In the genomic region with DNA sequence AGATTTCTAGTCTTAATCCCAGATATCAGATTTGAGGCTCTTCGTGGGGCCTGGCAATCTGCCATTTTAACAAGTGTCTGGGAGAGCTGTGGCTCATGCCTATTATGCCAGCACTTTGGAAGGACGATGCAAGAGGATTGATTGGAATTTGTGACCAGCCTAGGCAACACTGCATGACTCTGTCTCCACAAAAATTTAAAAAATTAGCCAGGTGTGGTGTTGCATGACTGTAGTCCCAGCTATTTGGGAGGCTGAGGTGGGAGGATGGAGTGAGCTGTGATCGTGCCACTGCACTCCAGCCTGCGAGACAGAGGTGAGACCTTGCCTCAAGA, we compare ENCODE assay signal across 15 cellular contexts. TPM values are rescaled to one million over a fixed set of nuclear protein-coding genes. Genes with fewer than 3 reads are reported as not detected.
DNase-seq lines count a peak whose midpoint lies in the region; ATAC-seq, FAIRE-seq and TF ChIP-seq lines count a peak whose summit lies in the region.
"Had no signal": no experiment of that assay in that cellular context is flagged by ENCODE, and none has a peak within 500 bp of the region (broad histone marks: within the 10 kb centered on the region; RNA-seq: fewer than 3 reads in every experiment).

No MANE protein-coding gene starts in this region.

- no peak overlapping the region for H3K9ac ChIP-seq in adipocyte (ENCODE audit: low read length)

- peak; percentile 77 to 81 for ATAC-seq in A549
- ATAC-seq in HG03196 (IDR thresholded peaks at IDR 0.05; ENCODE audit: unreplicated experiment) = no peak
- no peak for ATAC-seq in HG03354 (IDR thresholded peaks at IDR 0.05; ENCODE audit: poor library complexity, severe bottlenecking, unreplicated experiment)
- ATAC-seq in HG03460 (IDR thresholded peaks at IDR 0.05; ENCODE audit: unreplicated experiment) = no peak

- DNase-seq in A549 (ENCODE audit: low read depth in 1 of 2, low spot score in 1 of 2) (peak in 1 of 2 experiments; percentile 63), HT1080 (ENCODE audit: low read depth) (peak; percentile 36), adipocyte (ENCODE audit: low read depth) (no peak), kidney epithelial cell (ENCODE audit: low read depth) (peak; percentile 90)
- DNase-seq in NK-92 treated with Interleukin-12 subunit alpha and Interleukin-12 subunit beta, amount 100 ng/mL, for 24 hours (lab: John Stamatoyannopoulos, UW) = no peak
- DNase-seq: amniotic stem cell; DMS79 treated with DMSO at 0.1 percent for 48 hours; MM.1S; NCI-H345; stimulated activated CD4-positive, alpha-beta T cell treated with anti-CD3 and anti-CD28 coated beads, Interleukin-15, amount 100 ng/mL, for 24 hours; stimulated activated CD8-positive, alpha-beta memory T cell treated with anti-CD3 and anti-CD28 coated beads, Interleukin-4, amount 100 ng/mL, for 48 hours; uterus had no signal

- CTCF ChIA-PET in A549 (lab: Yijun Ruan, JAX) = interaction anchor here (1.0 kb wide), 1 partner anchor 40 kb away, joined by 3 read pairs; no protein-coding TSS in a partner anchor

- no peak for FAIRE-seq in A549 (lab: Jason Lieb, UNC)

- H3K36me3 ChIP-seq in adipocyte (ENCODE audit: control insufficient read depth, insufficient read depth, low read length, severe bottlenecking) (no peaks in the 10 kb centered on the region), kidney epithelial cell (ENCODE audit: control insufficient read depth, insufficient read depth, low read length) (no peaks in the 10 kb centered on the region)
- H3K36me3 ChIP-seq: uterus had no signal

- H3K27me3 ChIP-seq in adipocyte (replicated peaks; ENCODE audit: control insufficient read depth, insufficient read depth, low read length) (peaks cover 2% of the 10 kb centered on the region), kidney epithelial cell (ENCODE audit: control insufficient read depth, insufficient read depth, low read length) (no peaks in the 10 kb centered on the region)
- H3K27me3 ChIP-seq: uterus had no signal

- H3K9me3 ChIP-seq in A549 (no peaks in the 10 kb centered on the region), adipocyte (ENCODE audit: control insufficient read depth, low read length) (no peaks in the 10 kb centered on the region)
- H3K9me3 ChIP-seq: uterus had no signal

- H3K4me3 ChIP-seq in A549 = no peak overlapping the region
- peak overlapping the region; percentile 40 for H3K4me3 ChIP-seq in adipocyte (ENCODE audit: low read length)
- H3K4me3 ChIP-seq in kidney epithelial cell (ENCODE audit: low read depth, low read length) = no peak overlapping the region
- H3K4me3 ChIP-seq: uterus had no signal

- peak overlapping the region; percentile 49 to 82 for H3K27ac ChIP-seq in A549
- H3K27ac ChIP-seq: uterus had no signal

- peak overlapping the region; percentile 75 for H3K4me2 ChIP-seq in A549

- no peak for TF ChIP-seq RAD21 in A549 (conservative IDR thresholded peaks at IDR 0.05 in 1 of 2, IDR thresholded peaks at IDR 0.05 in 1 of 2)

- POLR2A ChIA-PET in A549 (lab: Yijun Ruan, JAX) = no interaction called here

- TF ChIP-seq POLR2A in A549 (IDR thresholded peaks at IDR 0.05; ENCODE audit: low read length) = no peak

- TF ChIP-seq CTCF in A549 (IDR thresholded peaks at IDR 0.05) (no peak), kidney epithelial cell (IDR thresholded peaks at IDR 0.05; ENCODE audit: insufficient read depth, low read length, poor library complexity, severe bottlenecking) (no peak)

- 5% methylated on average over 4 of the region's 4 CpGs for WGBS in A549 (ENCODE audit: missing lambda C conversion rate)

- H3K4me1 ChIP-seq in A549 = peaks cover 19% of the 10 kb centered on the region
- peaks cover 33% of the 10 kb centered on the region for H3K4me1 ChIP-seq in adipocyte (ENCODE audit: control insufficient read depth, insufficient read depth, low read length)
- H3K4me1 ChIP-seq: uterus had no signal

- TF ChIP-seq EP300 in A549 (IDR thresholded peaks at IDR 0.05) = peak in 1 of 2 experiments; percentile 36; a peak in 1 of 5 replicates

TF ChIP-seq in A549, 52 proteins besides CTCF, POLR2A, EP300 and RAD21:
- TF ChIP-seq USF2 (IDR thresholded peaks at IDR 0.05) (no peak), NFE2L2 (conservative IDR thresholded peaks at IDR 0.05; ENCODE audit: low read length) (no peak), FOSL2 (IDR thresholded peaks at IDR 0.05) (no peak), FOSL2 (CRISPR knock-in tag; IDR thresholded peaks at IDR 0.05) (no peak), GATA3 (IDR thresholded peaks at IDR 0.05; ENCODE audit: borderline replicate concordance) (peak; percentile 46; the same call in 1 of the 2 replicates), CEBPB (IDR thresholded peaks at IDR 0.05) (peak in 1 of 2 experiments; percentile 23; a peak in 2 of 4 replicates)
TF ChIP-seq in A549: peak in this region for 2.

RNA-seq across cellular contexts. Expression of gene YTHDC1, which starts 19.6 kb away (rescaled TPM):
- polyA plus RNA-seq in A549 (2011; rRNA removed) (49.7 and 53.4 TPM in 2 replicates), A549 (2017; fragmentation: RNase III; extraction: RNeasy Plus Mini Kit Qiagen cat#74134 plus additional on column Dnase treatment) (47.0 to 52.8 TPM (median 49.3 TPM) in 3 replicates)
- polyA plus RNA-seq in A549 (2012; cell fraction: cytosol; rRNA removed) = 16.6 and 21.1 TPM in 2 replicates
- 15.8 and 22.2 TPM in 2 replicates for polyA plus RNA-seq in A549 (2012; cell fraction: nucleus; rRNA removed)
- polyA minus RNA-seq in A549 (2011; rRNA and poly(A)+ RNA removed) = 26.9 and 31.0 TPM in 2 replicates
- total RNA-seq in HT1080 (2014; rRNA removed; shearing (Covaris generic)) = 38.5 and 43.7 TPM in 2 replicates
- polyA plus RNA-seq in HT1080 (2015; cell fraction: cytosol; rRNA removed) = 32.8 and 39.8 TPM in 2 replicates
- polyA plus RNA-seq in HT1080 (2015; cell fraction: nucleus; rRNA removed) = 123 and 129 TPM in 2 replicates
- total RNA-seq in kidney epithelial cell = 37.7 and 46.1 TPM in 2 replicates

Comparison
In these comparisons a context has a peak if more than half of its experiments do, and no peak if none do; other contexts are left out.
1. ATAC-seq: peak in A549 (2 of 2); none in HG03196 (single experiment), HG03354 (single experiment) and HG03460 (single experiment).
2. DNase-seq: peak in HT1080 (single experiment) and kidney epithelial cell (single experiment); none in adipocyte (single experiment) and NK-92 treated with Interleukin-12 subunit alpha and Interleukin-12 subunit beta, amount 100 ng/mL, for 24 hours (single experiment).